Comparison of ENCODE assay signal across 27 cellular contexts in the genomic region with DNA sequence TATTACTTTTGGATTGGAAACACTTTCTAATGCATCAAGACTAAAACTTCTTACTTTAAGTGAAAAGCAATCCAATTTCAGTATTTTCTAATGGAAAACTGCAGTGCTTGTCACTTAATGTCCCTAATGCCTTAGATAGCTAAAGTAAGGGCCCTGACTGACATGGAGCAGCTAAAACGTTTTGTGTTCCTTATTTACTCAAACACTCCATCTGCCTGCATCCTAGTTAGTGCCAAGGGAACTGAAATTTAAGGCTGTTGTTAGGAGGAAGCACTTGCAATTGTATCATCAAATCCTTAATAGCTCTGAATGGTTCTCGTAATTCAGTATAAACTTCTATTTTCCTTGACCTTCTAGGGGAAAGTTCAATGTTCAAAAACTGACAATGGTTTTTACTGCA.
A peak's percentile ranks its signal among the peaks of the same experiment; 100 is the strongest.
DNase-seq lines count a peak whose midpoint lies in the region; ATAC-seq and TF ChIP-seq lines count a peak whose summit lies in the region.
"Had no signal": no experiment of that assay in that cellular context is flagged by ENCODE, and none has a peak within 500 bp of the region (broad histone marks: within the 10 kb centered on the region; RNA-seq: fewer than 3 reads in every experiment).

No MANE protein-coding gene starts in this region.

- H3K36me3 ChIP-seq in heart right ventricle: no peaks in the 10 kb centered on the region
- H3K36me3 ChIP-seq in body of pancreas (replicated peaks in 1 of 2; ENCODE audit: insufficient read depth in 1 of 2, low read depth in 2 of 2): no peaks in the 10 kb centered on the region
- H3K36me3 ChIP-seq: breast epithelium, colonic mucosa, esophagus muscularis mucosa, left ventricle myocardium inferior, upper lobe of left lung had no signal

- TF ChIP-seq CTCF in heart right ventricle (IDR thresholded peaks at IDR 0.05): no peak
- no peak for TF ChIP-seq CTCF in body of pancreas (IDR thresholded peaks at IDR 0.05)

- TF ChIP-seq POLR2A in body of pancreas (IDR thresholded peaks at IDR 0.05): no peak

- H3K4me1 ChIP-seq in heart right ventricle (peaks cover 0 to 14% (median 0%) of the 10 kb centered on the region in 9 donors), body of pancreas (no peaks in the 10 kb centered on the region)
- H3K4me1 ChIP-seq: breast epithelium, colonic mucosa, left ventricle myocardium inferior, upper lobe of left lung had no signal

- peak; percentile 29 for DNase-seq in NCI-H510A treated with DMSO at 0.1 percent for 48 hours (lab: John Stamatoyannopoulos, UW)
- DNase-seq in NCI-H510A (lab: John Stamatoyannopoulos, UW): no peak
- peak; percentile 58 for DNase-seq in NCI-H1092 treated with DMSO at 0.1 percent for 48 hours (lab: John Stamatoyannopoulos, UW)
- peak; percentile 28 for DNase-seq in NCI-H2196 treated with DMSO at 0.1 percent for 48 hours (lab: John Stamatoyannopoulos, UW; ENCODE audit: unreplicated experiment)
- DNase-seq in cerebellum (ENCODE audit: low spot score): peak; percentile 25
- no peak for DNase-seq in OCI-M2 (lab: John Stamatoyannopoulos, UW; ENCODE audit: unreplicated experiment)
- no peak for DNase-seq in heart right ventricle
- no peak for DNase-seq in body of pancreas
- DNase-seq: activated CD4-positive, alpha-beta T cell treated with anti-CD3 and anti-CD28 coated beads for 4 hours; activated CD8-positive, alpha-beta memory T cell treated with anti-CD3 and anti-CD28 coated beads for 24 hours; activated naive CD4-positive, alpha-beta T cell; activated T-cell treated with anti-CD3 and anti-CD28 coated beads, Interleukin-2, amount 50 U/mL, for 24 hours; CD8-positive, alpha-beta memory T cell; colonic mucosa; foreskin melanocyte; hippocampal formation; immature natural killer cell; KG1; left ventricle myocardium inferior; naive thymus-derived CD4-positive, alpha-beta T cell; occipital lobe; T-helper 17 cell; upper lobe of left lung had no signal

- H3K4me3 ChIP-seq in heart right ventricle: no peak overlapping the region
- H3K4me3 ChIP-seq in body of pancreas: no peak overlapping the region
- H3K4me3 ChIP-seq: A549, breast epithelium, colonic mucosa, esophagus muscularis mucosa, left ventricle myocardium inferior, upper lobe of left lung had no signal

- WGBS in heart right ventricle, 2 donors: 61 to 65% methylated on average over 2 of the region's 2 CpGs
- WGBS in body of pancreas, 2 donors: 38 to 46% methylated on average over 2 of the region's 2 CpGs

- H3K27me3 ChIP-seq in heart right ventricle (no peaks in the 10 kb centered on the region), body of pancreas (no peaks in the 10 kb centered on the region)
- H3K27me3 ChIP-seq: breast epithelium, colonic mucosa, esophagus muscularis mucosa, upper lobe of left lung had no signal

- intact Hi-C loops in heart right ventricle (cut with DNase I): no loop called here
- intact Hi-C loops in body of pancreas (cut with DNase I): no loop called here

- H3K27ac ChIP-seq in heart right ventricle (no peak overlapping the region), body of pancreas (no peak overlapping the region)
- H3K27ac ChIP-seq: A549, breast epithelium, colonic mucosa, esophagus muscularis mucosa, left ventricle myocardium inferior, RWPE1, upper lobe of left lung had no signal

- no peak for ATAC-seq in heart right ventricle
- no peak for ATAC-seq in body of pancreas
- ATAC-seq: A549; naive thymus-derived CD4-positive, alpha-beta T cell; T-helper 17 cell had no signal

- H3K9me3 ChIP-seq in heart right ventricle (no peaks in the 10 kb centered on the region), body of pancreas (no peaks in the 10 kb centered on the region)
- H3K9me3 ChIP-seq: A549, breast epithelium, colonic mucosa, esophagus muscularis mucosa, left ventricle myocardium inferior, upper lobe of left lung had no signal

Comparison
In these comparisons a context has a peak if more than half of its experiments do, and no peak if none do; other contexts are left out.
1. DNase-seq: peak in NCI-H510A treated with DMSO at 0.1 percent for 48 hours (single experiment), NCI-H1092 treated with DMSO at 0.1 percent for 48 hours (single experiment), NCI-H2196 treated with DMSO at 0.1 percent for 48 hours (single experiment) and cerebellum (single experiment); none in NCI-H510A (single experiment), OCI-M2 (single experiment), heart right ventricle (0 of 2) and body of pancreas (0 of 4).